20 cellular contexts compared by ENCODE assay signal in genomic region chr16:71903608-71904007, GRCh38. TPM values are rescaled to one million over a fixed set of nuclear protein-coding genes. Genes with fewer than 3 reads are reported as not detected.
DNase-seq lines count a peak whose midpoint lies in the region; ATAC-seq and TF ChIP-seq lines count a peak whose summit lies in the region.
"Had no signal": no experiment of that assay in that cellular context is flagged by ENCODE, and none has a peak within 500 bp of the region (broad histone marks: within the 10 kb centered on the region; RNA-seq: fewer than 3 reads in every experiment).

No MANE protein-coding gene starts in this region.

- no peak for TF ChIP-seq CTCF in Calu3 (IDR thresholded peaks at IDR 0.05; ENCODE audit: unreplicated experiment)
- no peak for TF ChIP-seq CTCF in mesothelial cell of epicardium (IDR thresholded peaks at IDR 0.05; ENCODE audit: unreplicated experiment)
- no peak for TF ChIP-seq CTCF in dorsolateral prefrontal cortex (IDR thresholded peaks at IDR 0.05 in 54 of 56, conservative IDR thresholded peaks at IDR 0.05 in 2 of 56; ENCODE audit: low read depth in 1 of 56, partially characterized antibody in 56 of 56)

- no peaks in the 10 kb centered on the region for H3K27me3 ChIP-seq in CD4-positive, CD25-positive, alpha-beta regulatory T cell (ENCODE audit: control insufficient read depth, insufficient read depth, low read length)
- no peaks in the 10 kb centered on the region for H3K27me3 ChIP-seq in dorsolateral prefrontal cortex
- H3K27me3 ChIP-seq: tibial nerve had no signal

- peaks cover 6% of the 10 kb centered on the region for H3K36me3 Mint-ChIP-seq in CD4-positive, CD25-positive, alpha-beta regulatory T cell
- H3K36me3 Mint-ChIP-seq in Calu3 (ENCODE audit: insufficient read depth, unreplicated experiment) (peaks cover 24% of the 10 kb centered on the region), mesothelial cell of epicardium (peaks cover 26% of the 10 kb centered on the region)
- H3K36me3 Mint-ChIP-seq in activated naive CD8-positive, alpha-beta T cell treated with anti-CD3 and anti-CD28 coated beads for 36 hours, result peaks cover 27% of the 10 kb centered on the region

- H3K4me3 ChIP-seq in CD4-positive, CD25-positive, alpha-beta regulatory T cell (ENCODE audit: low read depth, low read length), result peak overlapping the region; percentile 42
- no peak overlapping the region for H3K4me3 ChIP-seq in dorsolateral prefrontal cortex
- H3K4me3 ChIP-seq: tibial nerve had no signal

- DNase-seq in CD4-positive, CD25-positive, alpha-beta regulatory T cell, result no peak
- DNase-seq in Calu3, result no peak
- no peak for DNase-seq in activated naive CD8-positive, alpha-beta T cell treated with anti-CD3 and anti-CD28 coated beads for 36 hours
- DNase-seq in mesothelial cell of epicardium (ENCODE audit: low spot score in 2 of 2, unreplicated experiment in 2 of 2), result no peak
- no peak for DNase-seq in dorsolateral prefrontal cortex
- no peak for DNase-seq in D341Med (ENCODE audit: low spot score)
- DNase-seq: activated CD4-positive, alpha-beta T cell treated with anti-CD3 and anti-CD28 coated beads for 48 hours; activated CD8-positive, alpha-beta memory T cell treated with anti-CD3 and anti-CD28 coated beads, Interleukin-2, amount 50 U/mL, for 4 hours; activated naive CD4-positive, alpha-beta T cell treated with anti-CD3 and anti-CD28 coated beads, Interleukin-2, amount 10 ng/mL, durations not matched to agents 7 days and 5 days; HCEC 1CT; mesenchymal stem cell; naive B cell; NCI-H1105; NCI-H2081 treated with DMSO at 0.1 percent for 48 hours; NCI-H510A; stimulated activated CD4-positive, alpha-beta T cell treated with anti-CD3 and anti-CD28 coated beads, Interleukin-1b, Interleukin-23, amount 100 ng/mL, for 48 hours; stimulated activated naive CD4-positive, alpha-beta T cell treated with Interleukin-2 at 50 U/mL for 16 hours had no signal

- peak overlapping the region in 3 of 4 donors; percentile 25 to 70 (median 52) for H3K4me3 Mint-ChIP-seq in CD4-positive, CD25-positive, alpha-beta regulatory T cell
- no peak overlapping the region for H3K4me3 Mint-ChIP-seq in Calu3 (ENCODE audit: low read depth, unreplicated experiment)
- no peak overlapping the region for H3K4me3 Mint-ChIP-seq in activated naive CD8-positive, alpha-beta T cell treated with anti-CD3 and anti-CD28 coated beads for 36 hours
- H3K4me3 Mint-ChIP-seq in mesothelial cell of epicardium, result no peak overlapping the region
- H3K4me3 Mint-ChIP-seq: activated naive CD4-positive, alpha-beta T cell treated with anti-CD3 and anti-CD28 coated beads, Interleukin-2, amount 10 ng/mL, durations not matched to agents 7 days and 5 days had no signal

- intact Hi-C loops in Calu3 (cut with micrococcal nuclease; ENCODE audit: unreplicated experiment), result no loop called here
- intact Hi-C loops in dorsolateral prefrontal cortex (cut with DNase I), result no loop called here

- no peak overlapping the region for H3K27ac ChIP-seq in CD4-positive, CD25-positive, alpha-beta regulatory T cell (ENCODE audit: insufficient read depth, low read length, poor library complexity, severe bottlenecking)
- peak overlapping the region in 2 of 59 donors; percentile 19 to 36 for H3K27ac ChIP-seq in dorsolateral prefrontal cortex
- H3K27ac ChIP-seq: parathyroid adenoma had no signal

- peaks cover 3% of the 10 kb centered on the region for H3K36me3 ChIP-seq in CD4-positive, CD25-positive, alpha-beta regulatory T cell (ENCODE audit: control insufficient read depth, insufficient read depth, low read length)
- H3K36me3 ChIP-seq: tibial nerve had no signal

- no peaks in the 10 kb centered on the region for H3K9me3 Mint-ChIP-seq in CD4-positive, CD25-positive, alpha-beta regulatory T cell
- H3K9me3 Mint-ChIP-seq in Calu3 (ENCODE audit: low read depth, unreplicated experiment) (no peaks in the 10 kb centered on the region), mesothelial cell of epicardium (peaks cover 3% of the 10 kb centered on the region)
- H3K9me3 Mint-ChIP-seq in activated naive CD8-positive, alpha-beta T cell treated with anti-CD3 and anti-CD28 coated beads for 36 hours, result no peaks in the 10 kb centered on the region
- H3K9me3 Mint-ChIP-seq: activated naive CD4-positive, alpha-beta T cell treated with anti-CD3 and anti-CD28 coated beads, Interleukin-2, amount 10 ng/mL, durations not matched to agents 7 days and 5 days; naive B cell had no signal

- no peak for ATAC-seq in CD4-positive, CD25-positive, alpha-beta regulatory T cell (ENCODE audit: low read depth in 2 of 2)
- ATAC-seq in GM18867 (IDR thresholded peaks at IDR 0.05; ENCODE audit: unreplicated experiment), result no peak

- H3K9me3 ChIP-seq in CD4-positive, CD25-positive, alpha-beta regulatory T cell (ENCODE audit: control insufficient read depth in 2 of 2, low read length in 2 of 2), result no peaks in the 10 kb centered on the region

- peaks cover 34 to 95% (median 69%) of the 10 kb centered on the region in 4 donors for H3K4me1 Mint-ChIP-seq in CD4-positive, CD25-positive, alpha-beta regulatory T cell
- peaks cover 40% of the 10 kb centered on the region for H3K4me1 Mint-ChIP-seq in Calu3 (ENCODE audit: low read depth, unreplicated experiment)
- peaks cover 56% of the 10 kb centered on the region for H3K4me1 Mint-ChIP-seq in activated naive CD8-positive, alpha-beta T cell treated with anti-CD3 and anti-CD28 coated beads for 36 hours
- H3K4me1 Mint-ChIP-seq in mesothelial cell of epicardium, result peaks cover 6% of the 10 kb centered on the region

- H3K27me3 Mint-ChIP-seq in CD4-positive, CD25-positive, alpha-beta regulatory T cell, result no peaks in the 10 kb centered on the region
- H3K27me3 Mint-ChIP-seq in Calu3 (ENCODE audit: unreplicated experiment) (no peaks in the 10 kb centered on the region), mesothelial cell of epicardium (ENCODE audit: low read depth) (no peaks in the 10 kb centered on the region)
- H3K27me3 Mint-ChIP-seq in activated naive CD8-positive, alpha-beta T cell treated with anti-CD3 and anti-CD28 coated beads for 36 hours, result no peaks in the 10 kb centered on the region
- H3K27me3 Mint-ChIP-seq: activated naive CD4-positive, alpha-beta T cell treated with anti-CD3 and anti-CD28 coated beads, Interleukin-2, amount 10 ng/mL, durations not matched to agents 7 days and 5 days; naive B cell had no signal

- H3K27ac Mint-ChIP-seq in CD4-positive, CD25-positive, alpha-beta regulatory T cell, result peak overlapping the region; percentile 38 to 79 (median 49)
- H3K27ac Mint-ChIP-seq in Calu3 (ENCODE audit: unreplicated experiment) (peak overlapping the region; percentile 13), mesothelial cell of epicardium (peak overlapping the region; percentile 10)
- peak overlapping the region; percentile 22 for H3K27ac Mint-ChIP-seq in activated naive CD8-positive, alpha-beta T cell treated with anti-CD3 and anti-CD28 coated beads for 36 hours
- H3K27ac Mint-ChIP-seq: activated naive CD4-positive, alpha-beta T cell treated with anti-CD3 and anti-CD28 coated beads, Interleukin-2, amount 10 ng/mL, durations not matched to agents 7 days and 5 days had no signal

- H3K4me1 ChIP-seq in CD4-positive, CD25-positive, alpha-beta regulatory T cell (ENCODE audit: control insufficient read depth, insufficient read depth, low read length, poor library complexity, severe bottlenecking), result peaks cover 66% of the 10 kb centered on the region

- no TSS peak for BruUV-seq in Calu3 (replicated peaks; lab: Mats Ljungman, UMichigan)

- CTCF ChIA-PET in Calu3 (lab: Charles Lee), result no interaction called here

RNA-seq across cellular contexts. Expression of gene IST1, which starts 8.3 kb away (rescaled TPM):
- total RNA-seq in CD4-positive, CD25-positive, alpha-beta regulatory T cell, result 346 TPM
- 100 to 1,000 TPM; 151 to 252 (median 190) TPM for polyA plus RNA-seq in CD4-positive, CD25-positive, alpha-beta regulatory T cell
- total RNA-seq in Calu3 (2022) (252 and 269 TPM in 2 replicates), mesothelial cell of epicardium (307 to 309 TPM (median 309 TPM) in 3 replicates), dorsolateral prefrontal cortex (100 to 1,000 TPM in 118 of 120 experiments, 10 to 100 TPM in 2; 70.6 to 245 (median 162) TPM)
- 100 to 1,000 TPM; 158 to 163 TPM for total RNA-seq in activated naive CD8-positive, alpha-beta T cell treated with anti-CD3 and anti-CD28 coated beads for 36 hours

RNA-seq across cellular contexts. Expression of gene ZNF821, which starts 19.6 kb away (rescaled TPM):
- 21.6 TPM for total RNA-seq in CD4-positive, CD25-positive, alpha-beta regulatory T cell
- polyA plus RNA-seq in CD4-positive, CD25-positive, alpha-beta regulatory T cell, result 10 to 100 TPM; 13.3 to 15.5 (median 15.2) TPM
- 12.3 and 13.1 TPM in 2 replicates for total RNA-seq in Calu3 (2022)
- total RNA-seq in activated naive CD8-positive, alpha-beta T cell treated with anti-CD3 and anti-CD28 coated beads for 36 hours, result 1 to 10 TPM; 4.0 to 6.1 TPM
- 25.2 to 28.8 TPM (median 27.1 TPM) in 3 replicates for total RNA-seq in mesothelial cell of epicardium
- total RNA-seq in dorsolateral prefrontal cortex, result 10 to 100 TPM in 119 of 120 experiments, 1 to 10 TPM in 1; 8.8 to 35.9 (median 22.5) TPM

RNA-seq across cellular contexts. Expression of gene ATXN1L, which starts 57.8 kb away (rescaled TPM):
- total RNA-seq in CD4-positive, CD25-positive, alpha-beta regulatory T cell, result 46.8 TPM
- polyA plus RNA-seq in CD4-positive, CD25-positive, alpha-beta regulatory T cell, result 10 to 100 TPM in 2 of 4 donors, 1 to 10 TPM in 2; 7.7 to 14.0 (median 10.3) TPM
- total RNA-seq in Calu3 (2022) (44.1 and 48.1 TPM in 2 replicates), mesothelial cell of epicardium (31.6 to 32.5 TPM (median 31.9 TPM) in 3 replicates), dorsolateral prefrontal cortex (10 to 100 TPM; 20.3 to 34.3 (median 26.3) TPM)
- total RNA-seq in activated naive CD8-positive, alpha-beta T cell treated with anti-CD3 and anti-CD28 coated beads for 36 hours, result 10 to 100 TPM; 13.4 to 15.3 TPM

Comparison
In these comparisons a context has a peak if more than half of its experiments do, and no peak if none do; other contexts are left out.
1. H3K4me3 Mint-ChIP-seq: peak in CD4-positive, CD25-positive, alpha-beta regulatory T cell (3 of 4); none in Calu3 (single experiment), activated naive CD8-positive, alpha-beta T cell treated with anti-CD3 and anti-CD28 coated beads for 36 hours (single experiment) and mesothelial cell of epicardium (single experiment).
2. Peak in every context shown above with its lines, with median percentiles within 50 percentile points of each other: H3K27ac Mint-ChIP-seq.